ENCODE assay signal across 24 cellular contexts in the genomic region with DNA sequence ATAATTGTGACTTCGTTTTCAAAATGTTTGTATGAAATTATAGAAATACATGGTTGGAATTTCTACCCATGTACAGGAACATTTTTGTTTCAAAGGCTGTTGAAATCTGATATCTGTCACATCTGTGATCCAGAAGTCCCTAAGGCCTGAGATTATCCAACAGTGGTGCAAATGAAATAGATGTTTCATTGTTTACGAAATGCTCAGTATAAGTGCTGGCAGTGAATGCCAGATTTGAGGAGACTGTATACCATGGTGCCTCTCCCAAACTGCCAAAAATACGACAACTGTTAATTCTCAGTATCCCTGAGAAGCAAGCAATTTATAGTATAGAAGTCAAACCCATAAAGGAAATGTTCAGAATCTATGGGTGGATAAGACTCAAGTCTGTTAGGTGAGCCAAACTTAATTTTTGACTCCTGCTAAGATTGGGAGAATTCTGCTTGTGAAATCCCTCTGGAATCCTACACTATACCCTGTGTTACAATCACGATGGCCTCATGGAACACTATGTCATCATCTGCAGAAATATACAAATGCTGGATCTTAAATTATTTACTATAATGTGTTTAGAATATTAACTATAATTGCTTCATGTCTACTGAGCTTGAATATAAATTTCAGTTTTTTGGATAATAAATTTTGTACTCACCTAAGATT.
A peak's percentile ranks its signal among the peaks of the same experiment; 100 is the strongest.
DNase-seq lines count a peak whose midpoint lies in the region; ATAC-seq, FAIRE-seq and TF ChIP-seq lines count a peak whose summit lies in the region.
"Had no signal": no experiment of that assay in that cellular context is flagged by ENCODE, and none has a peak within 500 bp of the region (broad histone marks: within the 10 kb centered on the region; RNA-seq: fewer than 3 reads in every experiment).

No MANE protein-coding gene starts in this region.

- H3K4me3 ChIP-seq in adipocyte (ENCODE audit: low read length): no peak overlapping the region
- H3K4me3 ChIP-seq in kidney (ENCODE audit: low read length in 2 of 2): no peak overlapping the region
- H3K4me3 ChIP-seq: heart right ventricle, skin epidermis had no signal

- TF ChIP-seq CTCF in kidney (IDR thresholded peaks at IDR 0.05; ENCODE audit: borderline replicate concordance, extremely low read depth, insufficient read depth): no peak

- ATAC-seq in HG03095 (IDR thresholded peaks at IDR 0.05; ENCODE audit: unreplicated experiment): peak; percentile 6
- no peak for ATAC-seq in GM19023 (IDR thresholded peaks at IDR 0.05; ENCODE audit: unreplicated experiment)
- ATAC-seq: activated naive CD4-positive, alpha-beta T cell treated with anti-CD3 and anti-CD28 coated beads, Interleukin-2, amount 50 U/mL, for 72 hours; heart right ventricle; WTC11 had no signal

- H3K9me3 ChIP-seq in adipocyte (ENCODE audit: control insufficient read depth, low read length): no peaks in the 10 kb centered on the region
- no peaks in the 10 kb centered on the region for H3K9me3 ChIP-seq in kidney (ENCODE audit: control insufficient read depth in 1 of 2, low read length in 2 of 2)
- H3K9me3 ChIP-seq: heart right ventricle, neutrophil had no signal

- DNase-seq in DMS 273 (lab: John Stamatoyannopoulos, UW; ENCODE audit: unreplicated experiment) (peak; percentile 55), DMS 273 treated with DMSO at 0.1 percent for 48 hours (lab: John Stamatoyannopoulos, UW) (no peak), adipocyte (ENCODE audit: low read depth) (peak; percentile 62), pons (ENCODE audit: low spot score) (peak; percentile 87), kidney (no peak), SIG-M5 (lab: John Stamatoyannopoulos, UW) (no peak)
- DNase-seq: activated CD4-positive, alpha-beta T cell treated with anti-CD3 and anti-CD28 coated beads, Interleukin-2, amount 50 U/mL, for 4 hours; AML-193; CD8-positive, alpha-beta memory T cell; DMS79; heart right ventricle; mesenchymal stem cell; NCI-H1105 treated with DMSO at 0.1 percent for 48 hours; NCI-H526; T1000 had no signal

- H3K4me1 ChIP-seq in adipocyte (ENCODE audit: control insufficient read depth, insufficient read depth, low read length): peaks cover 40% of the 10 kb centered on the region
- H3K4me1 ChIP-seq in kidney (ENCODE audit: control insufficient read depth in 1 of 2, insufficient read depth in 1 of 2, low read depth in 1 of 2, low read length in 2 of 2): no peaks in the 10 kb centered on the region
- H3K4me1 ChIP-seq: heart right ventricle had no signal

- no peak overlapping the region for H3K9ac ChIP-seq in adipocyte (ENCODE audit: low read length)
- H3K9ac ChIP-seq in kidney (ENCODE audit: low read length in 2 of 2): no peak overlapping the region

- no peaks in the 10 kb centered on the region for H3K27me3 ChIP-seq in adipocyte (replicated peaks; ENCODE audit: control insufficient read depth, insufficient read depth, low read length)
- H3K27me3 ChIP-seq: heart right ventricle, neutrophil had no signal

- FAIRE-seq in kidney (lab: Jason Lieb, UNC): no peak
- FAIRE-seq: astrocyte, endothelial cell of umbilical vein had no signal

- H3K36me3 ChIP-seq in adipocyte (ENCODE audit: control insufficient read depth, insufficient read depth, low read length, severe bottlenecking): no peaks in the 10 kb centered on the region
- H3K36me3 ChIP-seq in kidney (ENCODE audit: control insufficient read depth in 1 of 2, insufficient read depth in 2 of 2, low read length in 2 of 2): no peaks in the 10 kb centered on the region
- H3K36me3 ChIP-seq: heart right ventricle, neutrophil had no signal

- no peak overlapping the region for H3K27ac ChIP-seq in kidney (ENCODE audit: low read depth in 2 of 2, low read length in 2 of 2)
- H3K27ac ChIP-seq: 22Rv1, heart right ventricle, neutrophil, skin epidermis had no signal

- intact Hi-C loops in kidney (cut with DNase I): no loop called here

Comparison
In these comparisons a context has a peak if more than half of its experiments do, and no peak if none do; other contexts are left out.
1. DNase-seq: peak in DMS 273 (single experiment), adipocyte (single experiment) and pons (single experiment); none in DMS 273 treated with DMSO at 0.1 percent for 48 hours (single experiment), kidney (single experiment) and SIG-M5 (single experiment).